ENCODE assay signal across 1 cellular context in the genomic region with DNA sequence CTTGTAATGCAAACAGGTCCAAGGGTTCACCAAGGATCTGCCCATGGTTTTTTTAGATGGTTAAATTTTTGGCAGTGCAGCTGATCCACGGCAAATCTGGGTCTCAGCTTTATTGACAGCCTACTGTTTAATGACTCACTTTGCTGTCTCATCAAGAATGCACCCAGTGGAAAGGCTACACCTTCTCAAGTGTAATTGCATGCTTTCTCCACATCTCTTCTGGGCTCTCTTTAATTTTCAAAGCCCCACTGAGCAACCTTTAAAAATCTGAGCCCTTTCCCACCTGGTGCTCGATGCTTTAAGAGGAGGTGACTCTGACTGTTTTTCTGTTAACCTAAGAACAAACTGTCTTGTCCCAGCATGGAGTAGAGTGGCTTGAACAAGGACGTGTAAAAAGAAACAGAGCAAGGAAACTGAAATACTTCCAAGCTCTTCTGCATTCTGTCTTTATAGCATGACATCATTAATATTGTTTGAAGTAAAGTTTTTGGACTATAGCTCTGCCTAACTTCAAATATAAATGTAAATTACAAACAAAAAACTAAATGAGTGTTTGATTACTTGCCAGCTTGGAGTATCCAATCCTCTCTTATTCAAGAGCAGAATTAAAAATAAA.
TF ChIP-seq lines count a peak whose summit lies in the region.

No MANE protein-coding gene starts in this region.

TF ChIP-seq in A549, 52 proteins besides CTCF, POLR2A, EP300 and RAD21 (continued from another document):
- TF ChIP-seq, protein P1, sequence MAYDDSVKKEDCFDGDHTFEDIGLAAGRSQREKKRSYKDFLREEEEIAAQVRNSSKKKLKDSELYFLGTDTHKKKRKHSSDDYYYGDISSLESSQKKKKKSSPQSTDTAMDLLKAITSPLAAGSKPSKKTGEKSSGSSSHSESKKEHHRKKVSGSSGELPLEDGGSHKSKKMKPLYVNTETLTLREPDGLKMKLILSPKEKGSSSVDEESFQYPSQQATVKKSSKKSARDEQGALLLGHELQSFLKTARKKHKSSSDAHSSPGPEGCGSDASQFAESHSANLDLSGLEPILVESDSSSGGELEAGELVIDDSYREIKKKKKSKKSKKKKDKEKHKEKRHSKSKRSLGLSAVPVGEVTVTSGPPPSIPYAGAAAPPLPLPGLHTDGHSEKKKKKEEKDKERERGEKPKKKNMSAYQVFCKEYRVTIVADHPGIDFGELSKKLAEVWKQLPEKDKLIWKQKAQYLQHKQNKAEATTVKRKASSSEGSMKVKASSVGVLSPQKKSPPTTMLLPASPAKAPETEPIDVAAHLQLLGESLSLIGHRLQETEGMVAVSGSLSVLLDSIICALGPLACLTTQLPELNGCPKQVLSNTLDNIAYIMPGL (CRISPR knock-in tag; IDR thresholded peaks at IDR 0.05; ENCODE audit: borderline replicate concordance), result no peak
- TF ChIP-seq, protein P2, sequence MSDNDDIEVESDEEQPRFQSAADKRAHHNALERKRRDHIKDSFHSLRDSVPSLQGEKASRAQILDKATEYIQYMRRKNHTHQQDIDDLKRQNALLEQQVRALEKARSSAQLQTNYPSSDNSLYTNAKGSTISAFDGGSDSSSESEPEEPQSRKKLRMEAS (IDR thresholded peaks at IDR 0.05), result 0 out of 2 replicates have a peak, but pooled peaks have one; percentile 13
- TF ChIP-seq HOXB5 (CRISPR knock-in tag; IDR thresholded peaks at IDR 0.05) (0 out of 2 replicates have a peak, but pooled peaks have one; percentile 52), HOXA7 (CRISPR knock-in tag; IDR thresholded peaks at IDR 0.05) (no peak), HEYL (CRISPR knock-in tag; IDR thresholded peaks at IDR 0.05) (no peak), CEBPB (IDR thresholded peaks at IDR 0.05) (no peak), BHLHE40 (IDR thresholded peaks at IDR 0.05; ENCODE audit: low read depth, low read length) (no peak), KDM5A (IDR thresholded peaks at IDR 0.05) (no peak), KDM1A (IDR thresholded peaks at IDR 0.05; ENCODE audit: low read depth) (no peak), NR3C1 (IDR thresholded peaks at IDR 0.05) (no peak), TP53 (CRISPR knock-in tag; IDR thresholded peaks at IDR 0.05) (no peak), HDAC2 (IDR thresholded peaks at IDR 0.05) (no peak), RFX5 (IDR thresholded peaks at IDR 0.05) (no peak; the same call in 1 of the 2 replicates), POLR2AphosphoS2 (conservative IDR thresholded peaks at IDR 0.05; ENCODE audit: low read length) (no peak), MYC (IDR thresholded peaks at IDR 0.05; ENCODE audit: borderline replicate concordance, low read length) (no peak), MAFK (IDR thresholded peaks at IDR 0.05; ENCODE audit: partially characterized antibody) (peak; percentile 92), SMC3 (IDR thresholded peaks at IDR 0.05) (0 out of 3 replicates have a peak, but pooled peaks have one; percentile 7), NPAS2 (CRISPR knock-in tag; IDR thresholded peaks at IDR 0.05; ENCODE audit: borderline replicate concordance) (no peak), FOXS1 (CRISPR knock-in tag; IDR thresholded peaks at IDR 0.05) (no peak), CBX2 (IDR thresholded peaks at IDR 0.05; ENCODE audit: borderline replicate concordance, low read depth) (no peak)
- TF ChIP-seq, protein P3, sequence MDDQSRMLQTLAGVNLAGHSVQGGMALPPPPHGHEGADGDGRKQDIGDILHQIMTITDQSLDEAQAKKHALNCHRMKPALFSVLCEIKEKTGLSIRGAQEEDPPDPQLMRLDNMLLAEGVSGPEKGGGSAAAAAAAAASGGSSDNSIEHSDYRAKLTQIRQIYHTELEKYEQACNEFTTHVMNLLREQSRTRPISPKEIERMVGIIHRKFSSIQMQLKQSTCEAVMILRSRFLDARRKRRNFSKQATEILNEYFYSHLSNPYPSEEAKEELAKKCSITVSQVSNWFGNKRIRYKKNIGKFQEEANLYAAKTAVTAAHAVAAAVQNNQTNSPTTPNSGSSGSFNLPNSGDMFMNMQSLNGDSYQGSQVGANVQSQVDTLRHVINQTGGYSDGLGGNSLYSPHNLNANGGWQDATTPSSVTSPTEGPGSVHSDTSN (IDR thresholded peaks at IDR 0.05), result no peak
- TF ChIP-seq, protein P4, sequence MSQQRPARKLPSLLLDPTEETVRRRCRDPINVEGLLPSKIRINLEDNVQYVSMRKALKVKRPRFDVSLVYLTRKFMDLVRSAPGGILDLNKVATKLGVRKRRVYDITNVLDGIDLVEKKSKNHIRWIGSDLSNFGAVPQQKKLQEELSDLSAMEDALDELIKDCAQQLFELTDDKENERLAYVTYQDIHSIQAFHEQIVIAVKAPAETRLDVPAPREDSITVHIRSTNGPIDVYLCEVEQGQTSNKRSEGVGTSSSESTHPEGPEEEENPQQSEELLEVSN (IDR thresholded peaks at IDR 0.05; ENCODE audit: borderline replicate concordance, low read depth), result no peak
- TF ChIP-seq, protein P5, sequence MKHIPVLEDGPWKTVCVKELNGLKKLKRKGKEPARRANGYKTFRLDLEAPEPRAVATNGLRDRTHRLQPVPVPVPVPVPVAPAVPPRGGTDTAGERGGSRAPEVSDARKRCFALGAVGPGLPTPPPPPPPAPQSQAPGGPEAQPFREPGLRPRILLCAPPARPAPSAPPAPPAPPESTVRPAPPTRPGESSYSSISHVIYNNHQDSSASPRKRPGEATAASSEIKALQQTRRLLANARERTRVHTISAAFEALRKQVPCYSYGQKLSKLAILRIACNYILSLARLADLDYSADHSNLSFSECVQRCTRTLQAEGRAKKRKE (CRISPR knock-in tag; IDR thresholded peaks at IDR 0.05; ENCODE audit: low read depth), result no peak
- TF ChIP-seq, protein P6, sequence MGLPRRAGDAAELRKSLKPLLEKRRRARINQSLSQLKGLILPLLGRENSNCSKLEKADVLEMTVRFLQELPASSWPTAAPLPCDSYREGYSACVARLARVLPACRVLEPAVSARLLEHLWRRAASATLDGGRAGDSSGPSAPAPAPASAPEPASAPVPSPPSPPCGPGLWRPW (IDR thresholded peaks at IDR 0.05), result no peak
- TF ChIP-seq, protein P7, sequence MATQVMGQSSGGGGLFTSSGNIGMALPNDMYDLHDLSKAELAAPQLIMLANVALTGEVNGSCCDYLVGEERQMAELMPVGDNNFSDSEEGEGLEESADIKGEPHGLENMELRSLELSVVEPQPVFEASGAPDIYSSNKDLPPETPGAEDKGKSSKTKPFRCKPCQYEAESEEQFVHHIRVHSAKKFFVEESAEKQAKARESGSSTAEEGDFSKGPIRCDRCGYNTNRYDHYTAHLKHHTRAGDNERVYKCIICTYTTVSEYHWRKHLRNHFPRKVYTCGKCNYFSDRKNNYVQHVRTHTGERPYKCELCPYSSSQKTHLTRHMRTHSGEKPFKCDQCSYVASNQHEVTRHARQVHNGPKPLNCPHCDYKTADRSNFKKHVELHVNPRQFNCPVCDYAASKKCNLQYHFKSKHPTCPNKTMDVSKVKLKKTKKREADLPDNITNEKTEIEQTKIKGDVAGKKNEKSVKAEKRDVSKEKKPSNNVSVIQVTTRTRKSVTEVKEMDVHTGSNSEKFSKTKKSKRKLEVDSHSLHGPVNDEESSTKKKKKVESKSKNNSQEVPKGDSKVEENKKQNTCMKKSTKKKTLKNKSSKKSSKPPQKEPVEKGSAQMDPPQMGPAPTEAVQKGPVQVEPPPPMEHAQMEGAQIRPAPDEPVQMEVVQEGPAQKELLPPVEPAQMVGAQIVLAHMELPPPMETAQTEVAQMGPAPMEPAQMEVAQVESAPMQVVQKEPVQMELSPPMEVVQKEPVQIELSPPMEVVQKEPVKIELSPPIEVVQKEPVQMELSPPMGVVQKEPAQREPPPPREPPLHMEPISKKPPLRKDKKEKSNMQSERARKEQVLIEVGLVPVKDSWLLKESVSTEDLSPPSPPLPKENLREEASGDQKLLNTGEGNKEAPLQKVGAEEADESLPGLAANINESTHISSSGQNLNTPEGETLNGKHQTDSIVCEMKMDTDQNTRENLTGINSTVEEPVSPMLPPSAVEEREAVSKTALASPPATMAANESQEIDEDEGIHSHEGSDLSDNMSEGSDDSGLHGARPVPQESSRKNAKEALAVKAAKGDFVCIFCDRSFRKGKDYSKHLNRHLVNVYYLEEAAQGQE (IDR thresholded peaks at IDR 0.05), result no peak
